In the genomic region with DNA sequence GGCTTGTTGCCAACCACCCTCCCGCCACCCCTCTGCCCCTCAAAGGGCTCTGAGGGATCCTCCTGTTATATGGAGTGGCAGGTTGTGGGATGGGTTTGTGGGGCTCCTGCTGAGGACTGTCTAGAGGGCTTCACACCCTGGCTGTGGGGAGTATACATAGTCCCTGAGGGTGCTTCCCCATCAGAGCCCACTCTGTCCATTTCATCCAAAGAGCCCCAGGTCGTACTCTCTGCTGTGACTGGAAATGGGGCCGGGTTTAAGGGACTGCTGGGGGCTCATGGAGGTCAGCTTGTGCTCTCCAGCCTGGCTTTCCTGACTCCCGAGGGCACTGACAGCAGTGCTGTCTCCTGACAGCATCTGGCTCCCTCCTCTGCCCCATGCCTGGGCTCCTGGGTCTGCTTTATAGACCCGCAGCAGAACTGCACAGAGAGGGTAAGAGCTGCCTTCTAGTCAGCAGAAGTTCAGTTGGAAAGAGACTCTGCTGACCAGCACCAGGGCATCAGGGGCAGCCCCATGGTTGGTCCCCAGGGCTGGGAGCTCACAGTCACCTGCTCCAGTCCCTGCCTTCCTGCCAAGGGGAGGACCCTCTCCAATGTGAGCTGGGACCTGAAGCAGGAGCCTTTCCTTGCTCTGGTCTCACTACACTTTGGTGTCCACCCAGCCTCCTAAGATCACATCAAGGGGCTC, we compare ENCODE assay signal across 1 cellular context.
TF ChIP-seq lines count a peak whose summit lies in the region.

No MANE protein-coding gene starts in this region.

TF ChIP-seq in A549, 52 proteins besides CTCF, POLR2A, EP300 and RAD21 (continued from another document):
- TF ChIP-seq TFCP2L1 (CRISPR knock-in tag; IDR thresholded peaks at IDR 0.05): no peak
- TF ChIP-seq ZC3H11A (IDR thresholded peaks at IDR 0.05): no peak
- TF ChIP-seq NR3C1 (IDR thresholded peaks at IDR 0.05): no peak
- no peak for TF ChIP-seq CHD2 (IDR thresholded peaks at IDR 0.05; ENCODE audit: low read length, partially characterized antibody)
- peak; percentile 56; the same call in 1 of the 2 replicates for TF ChIP-seq HOXB13 (CRISPR knock-in tag; IDR thresholded peaks at IDR 0.05; ENCODE audit: low read depth)
- TF ChIP-seq, protein P1, sequence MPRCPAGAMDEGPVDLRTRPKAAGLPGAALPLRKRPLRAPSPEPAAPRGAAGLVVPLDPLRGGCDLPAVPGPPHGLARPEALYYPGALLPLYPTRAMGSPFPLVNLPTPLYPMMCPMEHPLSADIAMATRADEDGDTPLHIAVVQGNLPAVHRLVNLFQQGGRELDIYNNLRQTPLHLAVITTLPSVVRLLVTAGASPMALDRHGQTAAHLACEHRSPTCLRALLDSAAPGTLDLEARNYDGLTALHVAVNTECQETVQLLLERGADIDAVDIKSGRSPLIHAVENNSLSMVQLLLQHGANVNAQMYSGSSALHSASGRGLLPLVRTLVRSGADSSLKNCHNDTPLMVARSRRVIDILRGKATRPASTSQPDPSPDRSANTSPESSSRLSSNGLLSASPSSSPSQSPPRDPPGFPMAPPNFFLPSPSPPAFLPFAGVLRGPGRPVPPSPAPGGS (IDR thresholded peaks at IDR 0.05): no peak
- TF ChIP-seq RARB (CRISPR knock-in tag; IDR thresholded peaks at IDR 0.05): no peak
- TF ChIP-seq JUNB (IDR thresholded peaks at IDR 0.05): no peak
- TF ChIP-seq, protein P2, sequence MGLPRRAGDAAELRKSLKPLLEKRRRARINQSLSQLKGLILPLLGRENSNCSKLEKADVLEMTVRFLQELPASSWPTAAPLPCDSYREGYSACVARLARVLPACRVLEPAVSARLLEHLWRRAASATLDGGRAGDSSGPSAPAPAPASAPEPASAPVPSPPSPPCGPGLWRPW (IDR thresholded peaks at IDR 0.05): no peak
- no peak; the same call in none of the 2 replicates for TF ChIP-seq HOXB5 (CRISPR knock-in tag; IDR thresholded peaks at IDR 0.05)
- TF ChIP-seq, protein P3, sequence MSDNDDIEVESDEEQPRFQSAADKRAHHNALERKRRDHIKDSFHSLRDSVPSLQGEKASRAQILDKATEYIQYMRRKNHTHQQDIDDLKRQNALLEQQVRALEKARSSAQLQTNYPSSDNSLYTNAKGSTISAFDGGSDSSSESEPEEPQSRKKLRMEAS (IDR thresholded peaks at IDR 0.05): peak; percentile 23; the same call in 1 of the 2 replicates
- TF ChIP-seq MAZ (IDR thresholded peaks at IDR 0.05; ENCODE audit: borderline replicate concordance, low read depth, low read length): no peak
- TF ChIP-seq ZSCAN20 (CRISPR knock-in tag; IDR thresholded peaks at IDR 0.05): no peak
- TF ChIP-seq, protein P4, sequence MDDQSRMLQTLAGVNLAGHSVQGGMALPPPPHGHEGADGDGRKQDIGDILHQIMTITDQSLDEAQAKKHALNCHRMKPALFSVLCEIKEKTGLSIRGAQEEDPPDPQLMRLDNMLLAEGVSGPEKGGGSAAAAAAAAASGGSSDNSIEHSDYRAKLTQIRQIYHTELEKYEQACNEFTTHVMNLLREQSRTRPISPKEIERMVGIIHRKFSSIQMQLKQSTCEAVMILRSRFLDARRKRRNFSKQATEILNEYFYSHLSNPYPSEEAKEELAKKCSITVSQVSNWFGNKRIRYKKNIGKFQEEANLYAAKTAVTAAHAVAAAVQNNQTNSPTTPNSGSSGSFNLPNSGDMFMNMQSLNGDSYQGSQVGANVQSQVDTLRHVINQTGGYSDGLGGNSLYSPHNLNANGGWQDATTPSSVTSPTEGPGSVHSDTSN (IDR thresholded peaks at IDR 0.05): no peak
